Comparison of ENCODE assay signal across 27 cellular contexts in the genomic region with DNA sequence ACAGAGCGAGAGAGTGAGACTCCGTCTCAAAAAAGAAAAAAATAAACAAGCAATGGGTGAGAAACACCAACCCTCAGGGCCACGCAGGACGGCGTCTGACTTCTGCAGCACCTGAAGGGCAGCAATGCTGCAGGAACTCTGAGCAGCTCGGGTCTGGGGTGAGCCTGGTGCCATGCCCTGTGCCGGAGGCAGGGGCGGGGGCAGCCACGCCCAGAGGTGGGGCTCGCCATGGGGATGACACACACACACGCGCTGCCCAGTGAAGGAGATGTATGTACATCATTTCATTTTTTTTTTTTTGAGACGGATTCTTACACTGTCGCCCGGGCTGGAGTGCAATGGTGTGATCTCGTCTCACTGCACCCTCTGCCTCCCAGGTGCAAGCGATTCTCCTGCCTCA. TPM values are rescaled to one million over a fixed set of nuclear protein-coding genes. Genes with fewer than 3 reads are reported as not detected.
DNase-seq lines count a peak whose midpoint lies in the region; ATAC-seq and TF ChIP-seq lines count a peak whose summit lies in the region.
"Had no signal": no experiment of that assay in that cellular context is flagged by ENCODE, and none has a peak within 500 bp of the region (broad histone marks: within the 10 kb centered on the region; RNA-seq: fewer than 3 reads in every experiment).

No MANE protein-coding gene starts in this region.

- H3K27me3 ChIP-seq in breast epithelium = no peaks in the 10 kb centered on the region
- H3K27me3 ChIP-seq: BE2C had no signal

- no TSS peak for BruUV-seq in MCF 10A (replicated peaks; lab: Mats Ljungman, UMichigan)

- H3K27ac Mint-ChIP-seq in activated T-cell treated with anti-CD3 and anti-CD28 coated beads, Interleukin-2, amount 50 U/mL, for 24 hours = peak overlapping the region; percentile 79
- H3K27ac Mint-ChIP-seq in MCF 10A (ENCODE audit: low read depth, unreplicated experiment) (peak overlapping the region; percentile 31), endothelial cell (ENCODE audit: unreplicated experiment) (peak overlapping the region; percentile 61), nephron progenitor cell (no peak overlapping the region)
- H3K27ac Mint-ChIP-seq: IgD-negative memory B cell had no signal

- no peak for TF ChIP-seq POLR2A in breast epithelium (IDR thresholded peaks at IDR 0.05)

- intact Hi-C loops in MCF 10A (cut with micrococcal nuclease) (no loop called here), breast epithelium (cut with DNase I; ENCODE audit: low total_unique reads) (no loop called here)

- H3K9me3 Mint-ChIP-seq in activated T-cell treated with anti-CD3 and anti-CD28 coated beads, Interleukin-2, amount 50 U/mL, for 24 hours = no peaks in the 10 kb centered on the region
- H3K9me3 Mint-ChIP-seq in MCF 10A (ENCODE audit: unreplicated experiment) (no peaks in the 10 kb centered on the region), endothelial cell (ENCODE audit: unreplicated experiment) (no peaks in the 10 kb centered on the region), nephron progenitor cell (no peaks in the 10 kb centered on the region)
- H3K9me3 Mint-ChIP-seq: CD14-positive monocyte, IgD-negative memory B cell had no signal

- no peak for ATAC-seq in GM21515 (IDR thresholded peaks at IDR 0.05; ENCODE audit: unreplicated experiment)

- no peaks in the 10 kb centered on the region for H3K9me3 ChIP-seq in breast epithelium
- H3K9me3 ChIP-seq: BE2C had no signal

- H3K4me3 ChIP-seq in breast epithelium = no peak overlapping the region
- H3K4me3 ChIP-seq: PC-9 had no signal

- no peak overlapping the region for H3K4me3 Mint-ChIP-seq in activated T-cell treated with anti-CD3 and anti-CD28 coated beads, Interleukin-2, amount 50 U/mL, for 24 hours
- H3K4me3 Mint-ChIP-seq in MCF 10A (ENCODE audit: unreplicated experiment) = no peak overlapping the region
- H3K4me3 Mint-ChIP-seq in endothelial cell (ENCODE audit: unreplicated experiment) = no peak overlapping the region
- H3K4me3 Mint-ChIP-seq in nephron progenitor cell = no peak overlapping the region
- H3K4me3 Mint-ChIP-seq: CD14-positive monocyte, IgD-negative memory B cell had no signal

- H3K36me3 Mint-ChIP-seq in activated T-cell treated with anti-CD3 and anti-CD28 coated beads, Interleukin-2, amount 50 U/mL, for 24 hours (ENCODE audit: low read depth) = peaks cover 75% of the 10 kb centered on the region
- H3K36me3 Mint-ChIP-seq in MCF 10A (ENCODE audit: insufficient read depth, unreplicated experiment) (peaks cover 66% of the 10 kb centered on the region), endothelial cell (ENCODE audit: low read depth, unreplicated experiment) (no peaks in the 10 kb centered on the region), nephron progenitor cell (ENCODE audit: low read depth) (peaks cover 4% of the 10 kb centered on the region)
- H3K36me3 Mint-ChIP-seq: IgD-negative memory B cell had no signal

- POLR2A ChIA-PET in MCF 10A (lab: Yijun Ruan, JAX) = interaction anchor here (0.9 to 1.7 kb wide), 4 partner anchors 14 to 82 kb away, joined by 3 to 7 read pairs (median 4); no protein-coding TSS in a partner anchor

- peaks cover 39% of the 10 kb centered on the region for H3K4me1 Mint-ChIP-seq in activated T-cell treated with anti-CD3 and anti-CD28 coated beads, Interleukin-2, amount 50 U/mL, for 24 hours (ENCODE audit: low read depth)
- H3K4me1 Mint-ChIP-seq in MCF 10A (ENCODE audit: insufficient read depth, unreplicated experiment) (peaks cover 8% of the 10 kb centered on the region), endothelial cell (ENCODE audit: unreplicated experiment) (no peaks in the 10 kb centered on the region), nephron progenitor cell (peaks cover 10% of the 10 kb centered on the region)

- CTCF ChIA-PET in MCF 10A (lab: Yijun Ruan, JAX) = no interaction called here

- no peak overlapping the region for H3K27ac ChIP-seq in breast epithelium
- H3K27ac ChIP-seq: HL-60, KMS-11, PC-9 had no signal

- DNase-seq in activated T-cell treated with anti-CD3 and anti-CD28 coated beads, Interleukin-2, amount 50 U/mL, for 24 hours = no peak
- DNase-seq in activated T-cell treated with anti-CD3 and anti-CD28 coated beads, Interleukin-2, amount 50 U/mL, for 1 hour = no peak
- DNase-seq in MCF 10A (ENCODE audit: unreplicated experiment) = peak; percentile 72
- DNase-seq in breast epithelium (ENCODE audit: low spot score in 2 of 2) = no peak
- no peak for DNase-seq in endothelial cell (ENCODE audit: low spot score)
- no peak for DNase-seq in SIG-M5 (lab: John Stamatoyannopoulos, UW)
- no peak for DNase-seq in nephron progenitor cell
- DNase-seq: 8988T, ACHN, BE2C, Calu3, DMS79 treated with DMSO at 0.1 percent for 48 hours, GF-D8, HCEC 1CT, NCI-H1048, NCI-H1417, NCI-H1694, NCI-H2029 treated with DMSO at 0.1 percent for 48 hours, NCI-H446 treated with DMSO at 0.1 percent for 48 hours, NCI-H526, PC-9, SHP77 treated with DMSO at 0.1 percent for 48 hours had no signal

- peaks cover 4% of the 10 kb centered on the region for H3K36me3 ChIP-seq in breast epithelium

- no peak for TF ChIP-seq CTCF in MCF 10A (IDR thresholded peaks at IDR 0.05; ENCODE audit: unreplicated experiment)
- no peak for TF ChIP-seq CTCF in breast epithelium (IDR thresholded peaks at IDR 0.05)
- no peak for TF ChIP-seq CTCF in endothelial cell (IDR thresholded peaks at IDR 0.05; ENCODE audit: unreplicated experiment)
- no peak for TF ChIP-seq CTCF in nephron progenitor cell (IDR thresholded peaks at IDR 0.05)

- H3K27me3 Mint-ChIP-seq in activated T-cell treated with anti-CD3 and anti-CD28 coated beads, Interleukin-2, amount 50 U/mL, for 24 hours = no peaks in the 10 kb centered on the region
- no peaks in the 10 kb centered on the region for H3K27me3 Mint-ChIP-seq in MCF 10A (ENCODE audit: insufficient read depth, unreplicated experiment)
- peaks cover 10% of the 10 kb centered on the region for H3K27me3 Mint-ChIP-seq in endothelial cell (ENCODE audit: unreplicated experiment)
- H3K27me3 Mint-ChIP-seq in nephron progenitor cell (ENCODE audit: low read depth, poor library complexity) = no peaks in the 10 kb centered on the region
- H3K27me3 Mint-ChIP-seq: IgD-negative memory B cell had no signal

- H3K4me1 ChIP-seq in breast epithelium = peaks cover 9 to 25% of the 10 kb centered on the region in 2 donors
- H3K4me1 ChIP-seq: BE2C had no signal

RNA-seq across cellular contexts. Expression of gene GPX4, which starts 24.3 kb away (rescaled TPM):
- total RNA-seq in MCF 10A (2022) (179 and 191 TPM in 2 replicates), breast epithelium (1,000 to 10,000 TPM in 1 of 3 donors, 100 to 1,000 TPM in 2; 357 to 1,796 (median 492) TPM), endothelial cell (ENCODE audit: unreplicated experiment) (330 TPM)

RNA-seq across cellular contexts. Expression of gene POLR2E, which starts 32.9 kb away (rescaled TPM):
- total RNA-seq in MCF 10A (2022) (184 and 201 TPM in 2 replicates), breast epithelium (100 to 1,000 TPM in 1 of 3 donors, 10 to 100 TPM in 2; 65.9 to 175 (median 89.1) TPM), endothelial cell (ENCODE audit: unreplicated experiment) (166 TPM)

RNA-seq across cellular contexts. Expression of gene SBNO2, which starts 46.0 kb away (rescaled TPM):
- total RNA-seq in MCF 10A (2022) (99.6 and 123 TPM in 2 replicates), breast epithelium (10 to 100 TPM; 15.4 to 63.3 (median 43.9) TPM), endothelial cell (ENCODE audit: unreplicated experiment) (46.4 TPM)
